In genomic region chr7:116521046-116521664, GRCh38 we compare ENCODE assay signal across 23 cellular contexts. TPM values are rescaled to one million over a fixed set of nuclear protein-coding genes. Genes with fewer than 3 reads are reported as not detected.
DNase-seq lines count a peak whose midpoint lies in the region; ATAC-seq, FAIRE-seq and TF ChIP-seq lines count a peak whose summit lies in the region.
"Had no signal": no experiment of that assay in that cellular context is flagged by ENCODE, and none has a peak within 500 bp of the region (broad histone marks: within the 10 kb centered on the region; RNA-seq: fewer than 3 reads in every experiment).

No MANE protein-coding gene starts in this region.

- no peak overlapping the region; the same call in 1 of the 2 replicates for H3K9ac ChIP-seq in PC-3 (ENCODE audit: low read length)
- H3K9ac ChIP-seq in endothelial cell of umbilical vein (replicated peaks; ENCODE audit: extremely low read depth, insufficient read depth, low read length): peak overlapping the region; percentile 72
- H3K9ac ChIP-seq in endodermal cell (ENCODE audit: extremely low read depth, low read length, poor library complexity, severe bottlenecking): no peak overlapping the region

- peak; percentile 64 for FAIRE-seq in endothelial cell of umbilical vein (lab: Jason Lieb, UNC)
- FAIRE-seq: colon, HepG2 had no signal

- H4K20me1 ChIP-seq in PC-3 (ENCODE audit: low read length) (no peaks in the 10 kb centered on the region), endothelial cell of umbilical vein (replicated peaks; ENCODE audit: control insufficient read depth, extremely low read depth, insufficient read depth, low read length) (no peaks in the 10 kb centered on the region), osteoblast (ENCODE audit: insufficient read depth, low read length) (no peaks in the 10 kb centered on the region)

- H3K4me3 ChIP-seq in PC-3 (ENCODE audit: low read length) (no peak overlapping the region), endothelial cell of umbilical vein (replicated peaks in 1 of 3; ENCODE audit: insufficient read depth in 1 of 3, low read depth in 1 of 3, low read length in 3 of 3) (no peak overlapping the region), osteoblast (ENCODE audit: insufficient read depth, low read length) (no peak overlapping the region), endodermal cell (ENCODE audit: low read length) (no peak overlapping the region)
- H3K4me3 ChIP-seq: body of pancreas, gastrocnemius medialis, right lobe of liver, thoracic aorta had no signal

- H3K4me3 Mint-ChIP-seq in endodermal cell: no peak overlapping the region
- H3K4me3 Mint-ChIP-seq: activated naive CD8-positive, alpha-beta T cell; CD8-positive, alpha-beta T cell; HFFc6; natural killer cell treated with Interleukin-12 subunit alpha and Interleukin-12 subunit beta and Interleukin-15 and Interleukin-18, amount 100 ng/mL, for 72 hours had no signal

- H3K9me3 ChIP-seq in PC-3 (ENCODE audit: low read length): no peaks in the 10 kb centered on the region
- no peaks in the 10 kb centered on the region for H3K9me3 ChIP-seq in endothelial cell of umbilical vein (replicated peaks; ENCODE audit: control insufficient read depth, insufficient read depth, low read length)
- H3K9me3 ChIP-seq in osteoblast (ENCODE audit: low read depth, low read length): no peaks in the 10 kb centered on the region
- no peaks in the 10 kb centered on the region for H3K9me3 ChIP-seq in endodermal cell (ENCODE audit: control insufficient read depth, low read length)
- H3K9me3 ChIP-seq: body of pancreas, gastrocnemius medialis, right lobe of liver, thoracic aorta had no signal

- WGBS in endodermal cell (ENCODE audit: insufficient coverage in 1 of 2, insufficient read length in 1 of 2), 2 experiments: 93 to 96% methylated on average over 4 to 6 of the region's 6 CpGs

- no peaks in the 10 kb centered on the region for H3K27me3 ChIP-seq in PC-3 (ENCODE audit: low read length)
- no peaks in the 10 kb centered on the region for H3K27me3 ChIP-seq in endothelial cell of umbilical vein (ENCODE audit: control insufficient read depth in 2 of 2, insufficient read depth in 2 of 2, low read length in 2 of 2)
- H3K27me3 ChIP-seq in osteoblast (ENCODE audit: insufficient read depth, low read length): no peaks in the 10 kb centered on the region
- H3K27me3 ChIP-seq in endodermal cell (ENCODE audit: control insufficient read depth, insufficient read depth, low read length, poor library complexity, severe bottlenecking): peaks cover 10% of the 10 kb centered on the region
- H3K27me3 ChIP-seq: body of pancreas, gastrocnemius medialis, right lobe of liver had no signal

- dilution Hi-C loops in endothelial cell of umbilical vein (cut with MboI; ENCODE audit: extremely low pct_ligation_motif_present, low sequenced_read_pairs): loop anchor here (25.0 kb wide), 2 partner anchors 184 to 259 kb away; no protein-coding TSS in a partner anchor

- no peak overlapping the region for H3K27ac Mint-ChIP-seq in endodermal cell
- H3K27ac Mint-ChIP-seq: activated naive CD8-positive, alpha-beta T cell; CD8-positive, alpha-beta T cell; natural killer cell treated with Interleukin-12 subunit alpha and Interleukin-12 subunit beta and Interleukin-15 and Interleukin-18, amount 100 ng/mL, for 72 hours had no signal

- H3K27me3 Mint-ChIP-seq in endodermal cell (ENCODE audit: insufficient read depth): peaks cover 26% of the 10 kb centered on the region

- peak; percentile 2; the same call in 1 of the 2 replicates for ATAC-seq in PC-3
- ATAC-seq in HG03039 (IDR thresholded peaks at IDR 0.05; ENCODE audit: unreplicated experiment): no peak
- ATAC-seq: body of pancreas; CD8-positive, alpha-beta T cell; gastrocnemius medialis; HepG2; natural killer cell treated with Interleukin-12 subunit alpha and Interleukin-12 subunit beta and Interleukin-15 and Interleukin-18, amount 100 ng/mL, for 72 hours; right lobe of liver had no signal

- no peaks in the 10 kb centered on the region for H3K36me3 Mint-ChIP-seq in endodermal cell (ENCODE audit: low read depth)
- H3K36me3 Mint-ChIP-seq: activated naive CD8-positive, alpha-beta T cell; CD8-positive, alpha-beta T cell had no signal

- H3K9me2 ChIP-seq in PC-3 (replicated peaks; ENCODE audit: low read length): no peaks in the 10 kb centered on the region

- intact Hi-C loops in PC-3 (cut with micrococcal nuclease): loop anchor here (10.0 kb wide), 1 partner anchor 154 kb away; the partner anchor contains the start of gene MET
- intact Hi-C loops in endothelial cell of umbilical vein (cut with micrococcal nuclease): loop anchor here (10.0 kb wide), 1 partner anchor 154 kb away; the partner anchor contains the start of gene MET

- H3K4me2 ChIP-seq in PC-3 (ENCODE audit: low read length): peak overlapping the region; percentile 80; the same call in 1 of the 2 replicates
- peak overlapping the region; percentile 79 for H3K4me2 ChIP-seq in endothelial cell of umbilical vein (ENCODE audit: insufficient read depth, low read length)
- no peak overlapping the region for H3K4me2 ChIP-seq in osteoblast (ENCODE audit: insufficient read depth, low read length)

- TF ChIP-seq CTCF in PC-3 (conservative IDR thresholded peaks at IDR 0.05; ENCODE audit: low read depth, low read length): no peak
- TF ChIP-seq CTCF in endothelial cell of umbilical vein (IDR thresholded peaks at IDR 0.05; ENCODE audit: extremely low read depth in 1 of 2, insufficient read depth in 1 of 2, low read depth in 1 of 2, low read length in 2 of 2): no peak
- TF ChIP-seq CTCF in osteoblast (IDR thresholded peaks at IDR 0.05; ENCODE audit: extremely low read depth, low read depth, low read length): no peak
- no peak for TF ChIP-seq CTCF in endodermal cell (conservative IDR thresholded peaks at IDR 0.05)

- peaks cover 4% of the 10 kb centered on the region for H3F3A ChIP-seq in PC-3 (ENCODE audit: low read length, unreplicated experiment)

- TF ChIP-seq POLR2A in endothelial cell of umbilical vein (IDR thresholded peaks at IDR 0.05; ENCODE audit: low read depth, low read length): no peak

- peaks cover 14% of the 10 kb centered on the region for H3K79me2 ChIP-seq in PC-3 (ENCODE audit: low read length)
- peaks cover 13% of the 10 kb centered on the region for H3K79me2 ChIP-seq in endothelial cell of umbilical vein (ENCODE audit: control insufficient read depth, insufficient read depth, low read length)
- H3K79me2 ChIP-seq in osteoblast (ENCODE audit: insufficient read depth, low read length): peaks cover 11% of the 10 kb centered on the region

- H3K9me3 Mint-ChIP-seq in endodermal cell: no peaks in the 10 kb centered on the region
- H3K9me3 Mint-ChIP-seq: CD8-positive, alpha-beta T cell; HFFc6; natural killer cell treated with Interleukin-12 subunit alpha and Interleukin-12 subunit beta and Interleukin-15 and Interleukin-18, amount 100 ng/mL, for 72 hours had no signal

- H3K9me1 ChIP-seq in endothelial cell of umbilical vein (replicated peaks; ENCODE audit: control insufficient read depth, extremely low read depth, insufficient read depth, low read length): no peaks in the 10 kb centered on the region

- H3K36me3 ChIP-seq in PC-3 (ENCODE audit: low read depth, low read length): no peaks in the 10 kb centered on the region
- no peaks in the 10 kb centered on the region for H3K36me3 ChIP-seq in endothelial cell of umbilical vein (ENCODE audit: control insufficient read depth in 2 of 2, extremely low read depth in 1 of 2, insufficient read depth in 2 of 2, low read length in 2 of 2)
- no peaks in the 10 kb centered on the region for H3K36me3 ChIP-seq in osteoblast (ENCODE audit: insufficient read depth, low read length)
- no peaks in the 10 kb centered on the region for H3K36me3 ChIP-seq in endodermal cell (ENCODE audit: control insufficient read depth, insufficient read depth, low read length)
- H3K36me3 ChIP-seq: gastrocnemius medialis, right lobe of liver, thoracic aorta had no signal

- CTCF ChIA-PET in PC-3 (lab: Charles Lee): no interaction called here
- CTCF ChIA-PET in endothelial cell of umbilical vein (lab: Charles Lee): interaction anchor here (0.8 to 2.8 kb wide), 12 partner anchors 17 to 280 kb away, joined by 3 to 10 read pairs (median 3); no protein-coding TSS in a partner anchor

- H3K4me1 ChIP-seq in PC-3 (ENCODE audit: insufficient read depth, low read length): peaks cover 37% of the 10 kb centered on the region
- peaks cover 39% of the 10 kb centered on the region for H3K4me1 ChIP-seq in endothelial cell of umbilical vein (ENCODE audit: control insufficient read depth, extremely low read depth, insufficient read depth, low read length)
- peaks cover 27% of the 10 kb centered on the region for H3K4me1 ChIP-seq in osteoblast (ENCODE audit: insufficient read depth, low read length)
- peaks cover 4% of the 10 kb centered on the region for H3K4me1 ChIP-seq in endodermal cell (ENCODE audit: control insufficient read depth, insufficient read depth, low read length)

- POLR2A ChIA-PET in PC-3 (lab: Charles Lee; ENCODE audit: unreplicated experiment): interaction anchor here (0.5 to 1.1 kb wide), 5 partner anchors 22 to 136 kb away, joined by 3 to 23 read pairs (median 6); partner anchors contain the start of gene CAV2
- POLR2A ChIA-PET in endothelial cell of umbilical vein (lab: Charles Lee): interaction anchor here (0.7 kb wide), 1 partner anchor 160 kb away, joined by 3 read pairs; no protein-coding TSS in a partner anchor

- H3K4me1 Mint-ChIP-seq in endodermal cell: peaks cover 31% of the 10 kb centered on the region

- H3K27ac ChIP-seq in PC-3 (ENCODE audit: low read length) (peak overlapping the region; percentile 73), endothelial cell of umbilical vein (ENCODE audit: insufficient read depth, low read depth, low read length) (peak overlapping the region; percentile 97), osteoblast (ENCODE audit: low read depth, low read length) (peak overlapping the region; percentile 26), endodermal cell (ENCODE audit: low read depth, low read length) (no peak overlapping the region)
- H3K27ac ChIP-seq: right lobe of liver, thoracic aorta had no signal

- no TSS peak for BruUV-seq in PC-3 (replicated peaks; lab: Mats Ljungman, UMichigan)
- no TSS peak for BruUV-seq in endothelial cell of umbilical vein (replicated peaks; lab: Mats Ljungman, UMichigan)

- DNase-seq in EL: peak; percentile 45
- DNase-seq in PC-3: peak; percentile 83
- DNase-seq in endothelial cell of umbilical vein (ENCODE audit: low read depth, low spot score): peak; percentile 56
- no peak for DNase-seq in osteoblast (ENCODE audit: insufficient read length, low spot score, missing footprints)
- DNase-seq in endodermal cell: no peak
- DNase-seq in iPS-NIHi7 (ENCODE audit: extremely low spot score): no peak
- no peak for DNase-seq in H4 (ENCODE audit: low spot score)
- DNase-seq: activated CD4-positive, CD25-positive, alpha-beta regulatory T cell treated with anti-CD3 and anti-CD28 coated beads, Interleukin-2, amount 50 U/mL, for 72 hours; body of pancreas; CD8-positive, alpha-beta T cell; DMS153; gastrocnemius medialis; HFFc6; kidney glomerular epithelial cell; NCI-H1417 treated with DMSO at 0.1 percent for 48 hours; NCI-H2107; right lobe of liver had no signal

- H2AFZ ChIP-seq in PC-3 (ENCODE audit: low read length) (peak overlapping the region; percentile 18; the same call in 1 of the 2 replicates), endothelial cell of umbilical vein (ENCODE audit: low read depth, low read length) (peak overlapping the region; percentile 2), osteoblast (ENCODE audit: low read length) (peak overlapping the region; percentile 12)

RNA-seq across cellular contexts. Expression of gene CAV1, which starts 3.7 kb away (rescaled TPM):
- total RNA-seq in PC-3 (2014; rRNA removed): 284 and 296 TPM in 2 replicates
- 1,126 and 1,483 TPM in 2 replicates for total RNA-seq in endothelial cell of umbilical vein
- polyA plus RNA-seq in endothelial cell of umbilical vein: 3,129 and 3,339 TPM in 2 replicates
- 1,679 and 1,960 TPM in 2 replicates for polyA plus RNA-seq in endothelial cell of umbilical vein (2011; cell fraction: cytosol; rRNA removed)
- 638 and 808 TPM in 2 replicates for polyA plus RNA-seq in endothelial cell of umbilical vein (2011; cell fraction: nucleus; rRNA removed)
- polyA plus RNA-seq in endothelial cell of umbilical vein (2012): 635 and 1,042 TPM in 2 replicates
- 5,246 and 5,371 TPM in 2 replicates for polyA minus RNA-seq in endothelial cell of umbilical vein
- 0.92 TPM for polyA minus RNA-seq in endothelial cell of umbilical vein (2011; cell fraction: cytosol; rRNA and poly(A)+ RNA removed)
- polyA minus RNA-seq in endothelial cell of umbilical vein (2011; cell fraction: nucleus; rRNA and poly(A)+ RNA removed): 779 and 1,152 TPM in 2 replicates
- total RNA-seq in osteoblast: 291 and 337 TPM in 2 replicates
- total RNA-seq in endodermal cell: 1 to 10 TPM; 4.9 to 8.8 TPM
- polyA plus RNA-seq in endodermal cell (2013, experiment 1 of 2): 7.3 TPM
- polyA plus RNA-seq in endodermal cell (2013, experiment 2 of 2): 9.3 TPM
- total RNA-seq in H4 (2014; rRNA removed; shearing (Covaris generic)): 210 and 218 TPM in 2 replicates
- total RNA-seq: CD8-positive, alpha-beta T cell; HepG2; natural killer cell treated with Interleukin-12 subunit alpha and Interleukin-12 subunit beta and Interleukin-15 and Interleukin-18, amount 100 ng/mL, for 72 hours had no signal

RNA-seq across cellular contexts. Expression of gene CAV2, which starts 21.6 kb away (rescaled TPM):
- total RNA-seq in PC-3 (2014; rRNA removed): 76.6 and 84.4 TPM in 2 replicates
- total RNA-seq in endothelial cell of umbilical vein: 146 and 179 TPM in 2 replicates
- 258 and 327 TPM in 2 replicates for polyA plus RNA-seq in endothelial cell of umbilical vein
- polyA plus RNA-seq in endothelial cell of umbilical vein (2011; cell fraction: cytosol; rRNA removed): 240 and 252 TPM in 2 replicates
- 107 and 121 TPM in 2 replicates for polyA plus RNA-seq in endothelial cell of umbilical vein (2011; cell fraction: nucleus; rRNA removed)
- 88.3 and 144 TPM in 2 replicates for polyA plus RNA-seq in endothelial cell of umbilical vein (2012)
- polyA minus RNA-seq in endothelial cell of umbilical vein: 465 and 480 TPM in 2 replicates
- polyA minus RNA-seq in endothelial cell of umbilical vein (2011; cell fraction: cytosol; rRNA and poly(A)+ RNA removed): 10.4 TPM
- polyA minus RNA-seq in endothelial cell of umbilical vein (2011; cell fraction: nucleus; rRNA and poly(A)+ RNA removed): 104 and 114 TPM in 2 replicates
- total RNA-seq in osteoblast: 62.8 and 67.3 TPM in 2 replicates
- 1 to 10 TPM; 5.2 to 7.4 TPM for total RNA-seq in endodermal cell
- 3.4 TPM for polyA plus RNA-seq in endodermal cell (2013, experiment 1 of 2)
- polyA plus RNA-seq in endodermal cell (2013, experiment 2 of 2): 3.9 TPM
- total RNA-seq in H4 (2014; rRNA removed; shearing (Covaris generic)): 59.4 and 67.2 TPM in 2 replicates
- total RNA-seq: CD8-positive, alpha-beta T cell; natural killer cell treated with Interleukin-12 subunit alpha and Interleukin-12 subunit beta and Interleukin-15 and Interleukin-18, amount 100 ng/mL, for 72 hours had no signal

Comparison
In these comparisons a context has a peak if more than half of its experiments do, and no peak if none do; other contexts are left out.
1. DNase-seq: peak in EL (single experiment), PC-3 (single experiment) and endothelial cell of umbilical vein (single experiment); none in osteoblast (single experiment), endodermal cell (single experiment), iPS-NIHi7 (single experiment) and H4 (single experiment).
2. RNA of gene CAV1, which starts 3.7 kb away (total RNA-seq): 1,126 to 1,483 TPM in endothelial cell of umbilical vein, 291 to 337 TPM in osteoblast, 284 to 296 TPM in PC-3 and 210 to 218 TPM in H4; 4.9 to 8.8 TPM in endodermal cell; every median in the first group is over 10 times any median in the second.
3. Peak in every context shown above with its lines, with median percentiles within 50 percentile points of each other: H2AFZ ChIP-seq.